In the genomic region with DNA sequence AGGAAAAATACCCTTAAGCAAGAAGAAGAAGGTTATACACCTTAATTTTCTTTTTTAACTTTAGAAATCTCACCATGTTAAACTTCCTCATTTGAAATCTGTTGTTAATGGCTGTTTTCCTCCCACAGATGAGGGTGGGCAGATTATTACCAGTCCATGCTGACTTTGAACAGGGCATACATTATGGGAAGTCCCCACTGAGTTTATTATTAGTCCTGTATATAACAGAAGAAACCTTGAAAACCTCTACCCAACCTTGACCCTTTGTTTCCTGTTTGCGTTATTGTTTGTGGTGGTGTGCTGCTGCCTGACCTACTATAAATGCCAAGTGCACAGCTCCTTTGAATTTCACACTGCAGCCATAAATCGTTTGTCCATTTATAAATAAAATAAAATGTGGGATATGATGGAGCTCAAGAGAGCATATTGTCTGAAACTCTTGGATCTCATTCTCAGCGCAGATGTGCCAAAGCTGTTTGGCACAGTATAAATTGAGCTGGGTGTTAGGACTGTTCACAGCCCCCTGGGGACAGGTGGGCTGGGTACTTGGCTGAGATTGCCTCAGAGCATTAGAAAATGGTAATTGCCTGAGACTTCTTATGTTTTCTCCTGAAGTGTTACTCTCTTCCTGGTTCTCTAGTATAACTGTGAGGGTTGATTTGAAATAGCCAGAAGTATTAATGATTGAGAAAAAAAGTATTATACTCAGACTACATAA, we compare ENCODE assay signal across 11 cellular contexts.
A peak's percentile ranks its signal among the peaks of the same experiment; 100 is the strongest.
DNase-seq lines count a peak whose midpoint lies in the region; ATAC-seq, FAIRE-seq and TF ChIP-seq lines count a peak whose summit lies in the region.
"Had no signal": no experiment of that assay in that cellular context is flagged by ENCODE, and none has a peak within 500 bp of the region (broad histone marks: within the 10 kb centered on the region; RNA-seq: fewer than 3 reads in every experiment).

No MANE protein-coding gene starts in this region.

- peak; percentile 43 for DNase-seq in GM10248 (ENCODE audit: extremely low spot score)
- DNase-seq in NCI-H446 (lab: John Stamatoyannopoulos, UW), result peak; percentile 17 to 79
- no peak for DNase-seq in frontal cortex (ENCODE audit: low spot score in 2 of 2)
- no peak for DNase-seq in KBM-7
- no peak for DNase-seq in activated CD4-positive, alpha-beta T cell treated with anti-CD3 and anti-CD28 coated beads, Interleukin-2, amount 10 ng/mL, durations not matched to agents 24 days and 14 days
- no peak for DNase-seq in mesothelial cell of epicardium (ENCODE audit: low spot score in 2 of 2, unreplicated experiment in 2 of 2)
- DNase-seq: CD4-positive, alpha-beta memory T cell; naive thymus-derived CD8-positive, alpha-beta T cell had no signal

- H3K27ac Mint-ChIP-seq in activated CD4-positive, alpha-beta T cell treated with anti-CD3 and anti-CD28 coated beads, Interleukin-2, amount 10 ng/mL, durations not matched to agents 24 days and 14 days, result no peak overlapping the region
- H3K27ac Mint-ChIP-seq in mesothelial cell of epicardium, result no peak overlapping the region
- H3K27ac Mint-ChIP-seq: CD4-positive, alpha-beta memory T cell had no signal

- H3K9me3 Mint-ChIP-seq in activated CD4-positive, alpha-beta T cell treated with anti-CD3 and anti-CD28 coated beads, Interleukin-2, amount 10 ng/mL, durations not matched to agents 24 days and 14 days, result no peaks in the 10 kb centered on the region
- no peaks in the 10 kb centered on the region for H3K9me3 Mint-ChIP-seq in mesothelial cell of epicardium

- CTCF ChIA-PET in GM10248 (lab: Yijun Ruan, JAX), result no interaction called here

- TF ChIP-seq CTCF in GM10248 (IDR thresholded peaks at IDR 0.05; ENCODE audit: control extremely low read depth, extremely low read depth, low read depth, missing control alignments), result no peak
- no peak for TF ChIP-seq CTCF in mesothelial cell of epicardium (IDR thresholded peaks at IDR 0.05; ENCODE audit: unreplicated experiment)

- no peak overlapping the region for H3K4me3 Mint-ChIP-seq in activated CD4-positive, alpha-beta T cell treated with anti-CD3 and anti-CD28 coated beads, Interleukin-2, amount 10 ng/mL, durations not matched to agents 24 days and 14 days
- H3K4me3 Mint-ChIP-seq in mesothelial cell of epicardium, result no peak overlapping the region
- H3K4me3 Mint-ChIP-seq: CD4-positive, alpha-beta memory T cell had no signal

- no peak for FAIRE-seq in frontal cortex (lab: Jason Lieb, UNC)
- FAIRE-seq: astrocyte had no signal

- intact Hi-C loops in activated CD4-positive, alpha-beta T cell treated with anti-CD3 and anti-CD28 coated beads, Interleukin-2, amount 10 ng/mL, durations not matched to agents 24 days and 14 days (cut with micrococcal nuclease), result no loop called here

- no peaks in the 10 kb centered on the region for H3K4me1 Mint-ChIP-seq in activated CD4-positive, alpha-beta T cell treated with anti-CD3 and anti-CD28 coated beads, Interleukin-2, amount 10 ng/mL, durations not matched to agents 24 days and 14 days
- H3K4me1 Mint-ChIP-seq in mesothelial cell of epicardium, result peaks cover 12% of the 10 kb centered on the region
- H3K4me1 Mint-ChIP-seq: CD4-positive, alpha-beta memory T cell had no signal

- POLR2A ChIA-PET in GM10248 (lab: Yijun Ruan, JAX), result no interaction called here

- ATAC-seq in GM19455 (IDR thresholded peaks at IDR 0.05; ENCODE audit: unreplicated experiment) (peak; percentile 67), HG03095 (IDR thresholded peaks at IDR 0.05; ENCODE audit: unreplicated experiment) (peak; percentile 91)

- H3K36me3 Mint-ChIP-seq in activated CD4-positive, alpha-beta T cell treated with anti-CD3 and anti-CD28 coated beads, Interleukin-2, amount 10 ng/mL, durations not matched to agents 24 days and 14 days (ENCODE audit: low read depth), result no peaks in the 10 kb centered on the region
- no peaks in the 10 kb centered on the region for H3K36me3 Mint-ChIP-seq in mesothelial cell of epicardium
- H3K36me3 Mint-ChIP-seq: CD4-positive, alpha-beta memory T cell; naive thymus-derived CD8-positive, alpha-beta T cell had no signal

- H3K27me3 Mint-ChIP-seq in activated CD4-positive, alpha-beta T cell treated with anti-CD3 and anti-CD28 coated beads, Interleukin-2, amount 10 ng/mL, durations not matched to agents 24 days and 14 days, result no peaks in the 10 kb centered on the region
- no peaks in the 10 kb centered on the region for H3K27me3 Mint-ChIP-seq in mesothelial cell of epicardium (ENCODE audit: low read depth)
- H3K27me3 Mint-ChIP-seq: CD4-positive, alpha-beta memory T cell had no signal

- in situ Hi-C loops in KBM-7 (cut with MboI; ENCODE audit: low pct_unique_long_range_greater_than_20kb, low sequenced_read_pairs), result no loop called here

Comparison
In these comparisons a context has a peak if more than half of its experiments do, and no peak if none do; other contexts are left out.
1. DNase-seq: peak in GM10248 (single experiment) and NCI-H446 (2 of 2); none in frontal cortex (0 of 2), KBM-7 (single experiment), activated CD4-positive, alpha-beta T cell treated with anti-CD3 and anti-CD28 coated beads, Interleukin-2, amount 10 ng/mL, durations not matched to agents 24 days and 14 days (single experiment) and mesothelial cell of epicardium (0 of 2).